ENCODE assay signal across 16 cellular contexts in genomic region chr19:18253130-18253529, GRCh38. TPM values are rescaled to one million over a fixed set of nuclear protein-coding genes. Genes with fewer than 3 reads are reported as not detected.
"Had no signal": no experiment of that assay in that cellular context is flagged by ENCODE, and none has a peak within 500 bp of the region (broad histone marks: within the 10 kb centered on the region; RNA-seq: fewer than 3 reads in every experiment).

No MANE protein-coding gene starts in this region.

- H3K4me1 ChIP-seq: upper lobe of right lung, vagina had no signal

- H3K9me3 ChIP-seq: neutrophil, upper lobe of right lung, vagina had no signal

- H3K4me3 ChIP-seq: heart left ventricle, lung, right atrium auricular region, upper lobe of right lung, vagina had no signal

- H3K36me3 ChIP-seq: neutrophil, right atrium auricular region, upper lobe of right lung, vagina had no signal

- H3K9me3 Mint-ChIP-seq: naive thymus-derived CD4-positive, alpha-beta T cell; nephron progenitor cell had no signal

- H3K4me3 Mint-ChIP-seq: naive thymus-derived CD4-positive, alpha-beta T cell; nephron progenitor cell had no signal

- H3K27me3 ChIP-seq: right atrium auricular region, upper lobe of right lung, vagina had no signal

- H3K27ac ChIP-seq: heart left ventricle, neutrophil, right atrium auricular region, upper lobe of right lung, vagina had no signal

- DNase-seq: foreskin melanocyte; heart left ventricle; hippocampal formation; left ventricle myocardium superior; mesenchymal stem cell; midbrain; naive thymus-derived CD4-positive, alpha-beta T cell; nephron progenitor cell; posterior cingulate gyrus; stimulated activated CD4-positive, alpha-beta T cell treated with anti-CD3 and anti-CD28 coated beads, Interleukin-12 subunit alpha, Interleukin-12 subunit beta, amount 100 ng/mL, for 4 hours; stimulated activated naive CD4-positive, alpha-beta T cell treated with Interleukin-2 at 50 U/mL for 16 hours; upper lobe of right lung had no signal

- H3K27ac Mint-ChIP-seq: naive thymus-derived CD4-positive, alpha-beta T cell; nephron progenitor cell had no signal

- H3K36me3 Mint-ChIP-seq: naive thymus-derived CD4-positive, alpha-beta T cell had no signal

RNA-seq across cellular contexts. Expression of gene PDE4C, which starts 26.9 kb away (rescaled TPM):
- total RNA-seq: naive thymus-derived CD4-positive, alpha-beta T cell had no signal
- polyA plus RNA-seq: naive thymus-derived CD4-positive, alpha-beta T cell had no signal
